ENCODE assay signal across 3 cellular contexts in genomic region chr1:154418898-154419619, GRCh38.
TF ChIP-seq lines count a peak whose summit lies in the region.

No MANE protein-coding gene starts in this region.

TF ChIP-seq in SK-N-SH, 30 proteins besides CTCF, POLR2A, EP300 and RAD21 (continued from another document):
- TF ChIP-seq USF1 (IDR thresholded peaks at IDR 0.05; ENCODE audit: borderline replicate concordance, low read depth) (no peak), FOXM1 (IDR thresholded peaks at IDR 0.05; ENCODE audit: low read depth) (no peak), FOXJ3 (CRISPR knock-in tag; IDR thresholded peaks at IDR 0.05) (no peak), TCF12 (IDR thresholded peaks at IDR 0.05) (no peak), PBX3 (IDR thresholded peaks at IDR 0.05) (no peak)
TF ChIP-seq in SK-N-SH: peak in this region for 0.

TF ChIP-seq in SK-N-SH treated with all-trans-retinoic acid at 6 μM for 48 hours, 23 proteins besides CTCF, POLR2A, EP300 and RAD21 (continued from another document):
- no peak for TF ChIP-seq ZNF8 (CRISPR knock-in tag; IDR thresholded peaks at IDR 0.05)
- no peak for TF ChIP-seq CSDC2 (CRISPR knock-in tag; IDR thresholded peaks at IDR 0.05)
- no peak for TF ChIP-seq ESRRG (CRISPR knock-in tag; IDR thresholded peaks at IDR 0.05)
- no peak for TF ChIP-seq SNAI2 (CRISPR knock-in tag; IDR thresholded peaks at IDR 0.05)
- TF ChIP-seq CREB5 (CRISPR knock-in tag; IDR thresholded peaks at IDR 0.05; ENCODE audit: low read depth) = no peak
- TF ChIP-seq, protein P1, sequence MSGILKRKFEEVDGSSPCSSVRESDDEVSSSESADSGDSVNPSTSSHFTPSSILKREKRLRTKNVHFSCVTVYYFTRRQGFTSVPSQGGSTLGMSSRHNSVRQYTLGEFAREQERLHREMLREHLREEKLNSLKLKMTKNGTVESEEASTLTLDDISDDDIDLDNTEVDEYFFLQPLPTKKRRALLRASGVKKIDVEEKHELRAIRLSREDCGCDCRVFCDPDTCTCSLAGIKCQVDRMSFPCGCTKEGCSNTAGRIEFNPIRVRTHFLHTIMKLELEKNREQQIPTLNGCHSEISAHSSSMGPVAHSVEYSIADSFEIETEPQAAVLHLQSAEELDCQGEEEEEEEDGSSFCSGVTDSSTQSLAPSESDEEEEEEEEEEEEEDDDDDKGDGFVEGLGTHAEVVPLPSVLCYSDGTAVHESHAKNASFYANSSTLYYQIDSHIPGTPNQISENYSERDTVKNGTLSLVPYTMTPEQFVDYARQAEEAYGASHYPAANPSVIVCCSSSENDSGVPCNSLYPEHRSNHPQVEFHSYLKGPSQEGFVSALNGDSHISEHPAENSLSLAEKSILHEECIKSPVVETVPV (CRISPR knock-in tag; IDR thresholded peaks at IDR 0.05) = no peak
- TF ChIP-seq ZC3H10 (CRISPR knock-in tag; IDR thresholded peaks at IDR 0.05) = no peak
- TF ChIP-seq, protein P2, sequence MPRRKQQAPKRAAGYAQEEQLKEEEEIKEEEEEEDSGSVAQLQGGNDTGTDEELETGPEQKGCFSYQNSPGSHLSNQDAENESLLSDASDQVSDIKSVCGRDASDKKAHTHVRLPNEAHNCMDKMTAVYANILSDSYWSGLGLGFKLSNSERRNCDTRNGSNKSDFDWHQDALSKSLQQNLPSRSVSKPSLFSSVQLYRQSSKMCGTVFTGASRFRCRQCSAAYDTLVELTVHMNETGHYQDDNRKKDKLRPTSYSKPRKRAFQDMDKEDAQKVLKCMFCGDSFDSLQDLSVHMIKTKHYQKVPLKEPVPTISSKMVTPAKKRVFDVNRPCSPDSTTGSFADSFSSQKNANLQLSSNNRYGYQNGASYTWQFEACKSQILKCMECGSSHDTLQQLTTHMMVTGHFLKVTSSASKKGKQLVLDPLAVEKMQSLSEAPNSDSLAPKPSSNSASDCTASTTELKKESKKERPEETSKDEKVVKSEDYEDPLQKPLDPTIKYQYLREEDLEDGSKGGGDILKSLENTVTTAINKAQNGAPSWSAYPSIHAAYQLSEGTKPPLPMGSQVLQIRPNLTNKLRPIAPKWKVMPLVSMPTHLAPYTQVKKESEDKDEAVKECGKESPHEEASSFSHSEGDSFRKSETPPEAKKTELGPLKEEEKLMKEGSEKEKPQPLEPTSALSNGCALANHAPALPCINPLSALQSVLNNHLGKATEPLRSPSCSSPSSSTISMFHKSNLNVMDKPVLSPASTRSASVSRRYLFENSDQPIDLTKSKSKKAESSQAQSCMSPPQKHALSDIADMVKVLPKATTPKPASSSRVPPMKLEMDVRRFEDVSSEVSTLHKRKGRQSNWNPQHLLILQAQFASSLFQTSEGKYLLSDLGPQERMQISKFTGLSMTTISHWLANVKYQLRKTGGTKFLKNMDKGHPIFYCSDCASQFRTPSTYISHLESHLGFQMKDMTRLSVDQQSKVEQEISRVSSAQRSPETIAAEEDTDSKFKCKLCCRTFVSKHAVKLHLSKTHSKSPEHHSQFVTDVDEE (CRISPR knock-in tag; IDR thresholded peaks at IDR 0.05) = no peak
- no peak for TF ChIP-seq PPARA (CRISPR knock-in tag; IDR thresholded peaks at IDR 0.05; ENCODE audit: borderline replicate concordance)
- no peak for TF ChIP-seq ZNF70 (CRISPR knock-in tag; IDR thresholded peaks at IDR 0.05)

TF ChIP-seq in GM12878, 131 proteins besides CTCF, POLR2A, EP300 and RAD21 (continued from another document):
- TF ChIP-seq MTA3 (IDR thresholded peaks at IDR 0.05; ENCODE audit: borderline replicate concordance, low read length) = no peak
- TF ChIP-seq PRDM15 (CRISPR knock-in tag; IDR thresholded peaks at IDR 0.05) = no peak
- TF ChIP-seq, protein P3, sequence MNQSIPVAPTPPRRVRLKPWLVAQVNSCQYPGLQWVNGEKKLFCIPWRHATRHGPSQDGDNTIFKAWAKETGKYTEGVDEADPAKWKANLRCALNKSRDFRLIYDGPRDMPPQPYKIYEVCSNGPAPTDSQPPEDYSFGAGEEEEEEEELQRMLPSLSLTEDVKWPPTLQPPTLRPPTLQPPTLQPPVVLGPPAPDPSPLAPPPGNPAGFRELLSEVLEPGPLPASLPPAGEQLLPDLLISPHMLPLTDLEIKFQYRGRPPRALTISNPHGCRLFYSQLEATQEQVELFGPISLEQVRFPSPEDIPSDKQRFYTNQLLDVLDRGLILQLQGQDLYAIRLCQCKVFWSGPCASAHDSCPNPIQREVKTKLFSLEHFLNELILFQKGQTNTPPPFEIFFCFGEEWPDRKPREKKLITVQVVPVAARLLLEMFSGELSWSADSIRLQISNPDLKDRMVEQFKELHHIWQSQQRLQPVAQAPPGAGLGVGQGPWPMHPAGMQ (IDR thresholded peaks at IDR 0.05; ENCODE audit: borderline replicate concordance) = no peak
- TF ChIP-seq SMARCA5 (IDR thresholded peaks at IDR 0.05) = peak; percentile 56; the same call in 1 of the 2 replicates
- no peak for TF ChIP-seq IKZF1 (conservative IDR thresholded peaks at IDR 0.05)
- TF ChIP-seq, protein P4, sequence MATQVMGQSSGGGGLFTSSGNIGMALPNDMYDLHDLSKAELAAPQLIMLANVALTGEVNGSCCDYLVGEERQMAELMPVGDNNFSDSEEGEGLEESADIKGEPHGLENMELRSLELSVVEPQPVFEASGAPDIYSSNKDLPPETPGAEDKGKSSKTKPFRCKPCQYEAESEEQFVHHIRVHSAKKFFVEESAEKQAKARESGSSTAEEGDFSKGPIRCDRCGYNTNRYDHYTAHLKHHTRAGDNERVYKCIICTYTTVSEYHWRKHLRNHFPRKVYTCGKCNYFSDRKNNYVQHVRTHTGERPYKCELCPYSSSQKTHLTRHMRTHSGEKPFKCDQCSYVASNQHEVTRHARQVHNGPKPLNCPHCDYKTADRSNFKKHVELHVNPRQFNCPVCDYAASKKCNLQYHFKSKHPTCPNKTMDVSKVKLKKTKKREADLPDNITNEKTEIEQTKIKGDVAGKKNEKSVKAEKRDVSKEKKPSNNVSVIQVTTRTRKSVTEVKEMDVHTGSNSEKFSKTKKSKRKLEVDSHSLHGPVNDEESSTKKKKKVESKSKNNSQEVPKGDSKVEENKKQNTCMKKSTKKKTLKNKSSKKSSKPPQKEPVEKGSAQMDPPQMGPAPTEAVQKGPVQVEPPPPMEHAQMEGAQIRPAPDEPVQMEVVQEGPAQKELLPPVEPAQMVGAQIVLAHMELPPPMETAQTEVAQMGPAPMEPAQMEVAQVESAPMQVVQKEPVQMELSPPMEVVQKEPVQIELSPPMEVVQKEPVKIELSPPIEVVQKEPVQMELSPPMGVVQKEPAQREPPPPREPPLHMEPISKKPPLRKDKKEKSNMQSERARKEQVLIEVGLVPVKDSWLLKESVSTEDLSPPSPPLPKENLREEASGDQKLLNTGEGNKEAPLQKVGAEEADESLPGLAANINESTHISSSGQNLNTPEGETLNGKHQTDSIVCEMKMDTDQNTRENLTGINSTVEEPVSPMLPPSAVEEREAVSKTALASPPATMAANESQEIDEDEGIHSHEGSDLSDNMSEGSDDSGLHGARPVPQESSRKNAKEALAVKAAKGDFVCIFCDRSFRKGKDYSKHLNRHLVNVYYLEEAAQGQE (IDR thresholded peaks at IDR 0.05; ENCODE audit: low read depth, low read length) = no peak
